Comparison of ENCODE assay signal across 27 cellular contexts in genomic region chr19:32919365-32919764, GRCh38. TPM values are rescaled to one million over a fixed set of nuclear protein-coding genes. Genes with fewer than 3 reads are reported as not detected.
"Had no signal": no experiment of that assay in that cellular context is flagged by ENCODE, and none has a peak within 500 bp of the region (broad histone marks: within the 10 kb centered on the region; RNA-seq: fewer than 3 reads in every experiment).

No MANE protein-coding gene starts in this region.

- H3K27ac ChIP-seq: colonic mucosa, left lung, neural progenitor cell, prostate gland, right atrium auricular region, testis, tibial artery had no signal

- H3K4me1 Mint-ChIP-seq: naive thymus-derived CD4-positive, alpha-beta T cell; nephron; neural progenitor cell; stimulated activated memory B cell treated with anti-CD40 and anti-IgM and Interleukin-4, amounts not matched to agents 10 μg/mL and 1 μg/mL and 100 μg/mL, for 72 hours had no signal

- H3K4me2 ChIP-seq: neural progenitor cell had no signal

- FAIRE-seq: endometrium, frontal cortex, islet of Langerhans had no signal

- ATAC-seq: left cardiac atrium; left lung; naive thymus-derived CD4-positive, alpha-beta T cell; sciatic nerve; stimulated activated memory B cell treated with anti-CD40 and anti-IgM and Interleukin-4, amounts not matched to agents 10 μg/mL and 1 μg/mL and 100 μg/mL, for 72 hours; stimulated activated naive CD8-positive, alpha-beta T cell treated with anti-CD3 and anti-CD28 coated beads, Interleukin-15, Interleukin-2, amounts not matched to agents 100 U/mL and 50 U/mL, for 24 hours had no signal

- H3K9me3 ChIP-seq: colonic mucosa, left lung, prostate gland, right atrium auricular region, testis, tibial artery had no signal

- H3K4me3 ChIP-seq: colonic mucosa, left lung, neural progenitor cell, prostate gland, right atrium auricular region, testis, tibial artery had no signal

- H2AFZ ChIP-seq: neural progenitor cell had no signal

- H3K9ac ChIP-seq: neural progenitor cell had no signal

- H3K27ac Mint-ChIP-seq: dendritic cell treated with granulocyte-macrophage colony-stimulating factor and Interleukin-4, amounts not matched to agents 40 ng/mL and 50 ng/mL, for 4 days; mesothelial cell of epicardium; naive thymus-derived CD4-positive, alpha-beta T cell; nephron; neural progenitor cell; stimulated activated memory B cell treated with anti-CD40 and anti-IgM and Interleukin-4, amounts not matched to agents 10 μg/mL and 1 μg/mL and 100 μg/mL, for 72 hours; type B pancreatic cell had no signal

- DNase-seq: colonic mucosa; effector CD8-positive, alpha-beta T cell; head of caudate nucleus; left cardiac atrium; left lung; mesenchymal stem cell; naive thymus-derived CD4-positive, alpha-beta T cell; stimulated activated CD4-positive, alpha-beta T cell treated with anti-CD3 and anti-CD28 coated beads, Interleukin-2, amount 100 ng/mL, for 24 hours; stimulated activated CD4-positive, alpha-beta T cell treated with anti-CD3 and anti-CD28 coated beads, Interleukin-4, amount 100 ng/mL, for 24 hours; stimulated activated naive CD8-positive, alpha-beta T cell treated with anti-CD3 and anti-CD28 coated beads, Interleukin-15, Interleukin-2, amounts not matched to agents 100 U/mL and 50 U/mL, for 24 hours; substantia nigra; testis; tibial artery had no signal

- H3K4me1 ChIP-seq: colonic mucosa, left lung, neural progenitor cell, right atrium auricular region, testis, tibial artery had no signal

- H3K4me3 Mint-ChIP-seq: dendritic cell treated with granulocyte-macrophage colony-stimulating factor and Interleukin-4, amounts not matched to agents 40 ng/mL and 50 ng/mL, for 4 days; mesothelial cell of epicardium; naive thymus-derived CD4-positive, alpha-beta T cell; nephron; neural progenitor cell; stimulated activated memory B cell treated with anti-CD40 and anti-IgM and Interleukin-4, amounts not matched to agents 10 μg/mL and 1 μg/mL and 100 μg/mL, for 72 hours; type B pancreatic cell had no signal

- H3K27me3 Mint-ChIP-seq: dendritic cell treated with granulocyte-macrophage colony-stimulating factor and Interleukin-4, amounts not matched to agents 40 ng/mL and 50 ng/mL, for 4 days; naive thymus-derived CD4-positive, alpha-beta T cell; stimulated activated memory B cell treated with anti-CD40 and anti-IgM and Interleukin-4, amounts not matched to agents 10 μg/mL and 1 μg/mL and 100 μg/mL, for 72 hours; type B pancreatic cell had no signal

- H3K9me3 Mint-ChIP-seq: dendritic cell treated with granulocyte-macrophage colony-stimulating factor and Interleukin-4, amounts not matched to agents 40 ng/mL and 50 ng/mL, for 4 days; mesothelial cell of epicardium; naive thymus-derived CD4-positive, alpha-beta T cell; nephron; neural progenitor cell; stimulated activated memory B cell treated with anti-CD40 and anti-IgM and Interleukin-4, amounts not matched to agents 10 μg/mL and 1 μg/mL and 100 μg/mL, for 72 hours; type B pancreatic cell had no signal

- H3K27me3 ChIP-seq: colonic mucosa, left lung, neural progenitor cell, right atrium auricular region, testis, tibial artery had no signal

RNA-seq across cellular contexts. Expression of gene SLC7A9, which starts 49.8 kb away (rescaled TPM):
- total RNA-seq: fibroblast of villous mesenchyme, kidney epithelial cell, right atrium auricular region had no signal
- polyA plus RNA-seq: naive thymus-derived CD4-positive, alpha-beta T cell had no signal
